ENCODE assay signal across 8 cellular contexts in the genomic region with DNA sequence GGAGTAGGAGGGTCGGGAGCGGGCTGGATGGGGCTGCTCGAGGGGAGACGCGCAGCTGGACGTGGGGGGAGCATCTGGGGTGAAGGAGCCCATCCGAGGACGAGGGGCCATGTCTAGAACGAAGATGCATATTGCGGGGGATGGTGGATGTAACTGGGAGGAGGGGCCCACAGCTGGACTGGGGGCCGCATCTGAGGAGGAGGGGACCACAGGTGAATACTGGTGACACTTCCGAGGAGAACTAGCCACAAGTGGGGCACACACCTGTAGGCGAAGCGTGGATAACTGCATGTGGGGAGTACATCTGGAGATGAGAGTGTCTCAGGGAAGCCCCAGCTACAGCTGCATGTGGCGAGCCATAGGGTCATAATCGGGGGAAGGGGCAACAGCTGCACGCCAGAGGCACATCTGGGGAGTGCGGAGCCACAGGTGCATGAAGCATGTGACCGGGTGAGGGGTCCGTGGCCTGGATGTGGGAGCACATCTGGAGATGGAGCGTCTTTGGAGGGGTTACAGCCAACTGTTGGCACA. TPM values are rescaled to one million over a fixed set of nuclear protein-coding genes. Genes with fewer than 3 reads are reported as not detected.
DNase-seq lines count a peak whose midpoint lies in the region; ATAC-seq and TF ChIP-seq lines count a peak whose summit lies in the region.

No MANE protein-coding gene starts in this region.

- H3K4me1 ChIP-seq in RWPE2 (ENCODE audit: insufficient read depth, poor library complexity, severe bottlenecking), result peaks cover 4% of the 10 kb centered on the region
- peaks cover 4 to 7% of the 10 kb centered on the region in 2 donors for H3K4me1 ChIP-seq in esophagus (ENCODE audit: control insufficient read depth in 2 of 2, insufficient read depth in 2 of 2, low read length in 1 of 2)

- ATAC-seq in RWPE2 (ENCODE audit: low read depth), result peak; percentile 7; the same call in 2 of the 3 replicates

- H3K27me3 ChIP-seq in RWPE2 (ENCODE audit: insufficient read depth, poor library complexity, severe bottlenecking), result no peaks in the 10 kb centered on the region
- no peaks in the 10 kb centered on the region for H3K27me3 ChIP-seq in esophagus (ENCODE audit: control insufficient read depth in 1 of 2, insufficient read depth in 2 of 2, low read length in 2 of 2)

- H3K4me3 ChIP-seq in RWPE2 (ENCODE audit: severe bottlenecking), result peak overlapping the region; percentile 100
- peak overlapping the region; percentile 63 to 84 for H3K4me3 ChIP-seq in esophagus (ENCODE audit: low read depth in 1 of 2, low read length in 2 of 2)

- H3K27ac ChIP-seq in RWPE2 (ENCODE audit: poor library complexity, severe bottlenecking) (peak overlapping the region; percentile 67), esophagus (ENCODE audit: low read depth in 2 of 2, low read length in 1 of 2) (peak overlapping the region; percentile 93 to 95)

- WGBS in esophagus, 2 donors, result 2 to 3% methylated on average over 21 of the region's 21 CpGs

- TF ChIP-seq CTCF in RWPE2 (IDR thresholded peaks at IDR 0.05; ENCODE audit: poor library complexity, severe bottlenecking), result no peak

- DNase-seq in NCI-H146 treated with DMSO at 0.1 percent for 48 hours (lab: John Stamatoyannopoulos, UW; ENCODE audit: unreplicated experiment) (peak; percentile 55), NCI-H146 (lab: John Stamatoyannopoulos, UW) (no peak), RWPE2 (ENCODE audit: low spot score) (no peak), pons (ENCODE audit: low spot score) (peak; percentile 24), SW 1271 (lab: John Stamatoyannopoulos, UW) (no peak), NCI-H2171 treated with DMSO at 0.1 percent for 48 hours (lab: John Stamatoyannopoulos, UW) (no peak)
- no peak for DNase-seq in activated CD8-positive, alpha-beta memory T cell treated with anti-CD3 and anti-CD28 coated beads, Interleukin-2, amount 50 U/mL, for 4 hours

- H3K36me3 ChIP-seq in RWPE2 (ENCODE audit: low read depth) (peaks cover 27% of the 10 kb centered on the region), esophagus (ENCODE audit: control insufficient read depth in 2 of 2, insufficient read depth in 2 of 2, low read length in 1 of 2) (peaks cover 0 to 5% of the 10 kb centered on the region in 2 donors)

- H3K9me3 ChIP-seq in RWPE2 (ENCODE audit: severe bottlenecking) (no peaks in the 10 kb centered on the region), esophagus (ENCODE audit: control insufficient read depth in 2 of 2, insufficient read depth in 1 of 2, low read depth in 1 of 2, low read length in 1 of 2) (no peaks in the 10 kb centered on the region)

RNA-seq across cellular contexts. Expression of a gene that starts 0.4 kb away (rescaled TPM):
- polyA plus RNA-seq in esophagus, result 1 to 10 TPM; 3.2 TPM

RNA-seq across cellular contexts. Expression of a gene that starts 0.7 kb away (rescaled TPM):
- 10 to 100 TPM; 31.2 to 53.3 TPM for polyA plus RNA-seq in esophagus

Comparison
In these comparisons a context has a peak if more than half of its experiments do, and no peak if none do; other contexts are left out.
1. DNase-seq: peak in NCI-H146 treated with DMSO at 0.1 percent for 48 hours (single experiment) and pons (single experiment); none in NCI-H146 (single experiment), RWPE2 (single experiment), SW 1271 (0 of 2), activated CD8-positive, alpha-beta memory T cell treated with anti-CD3 and anti-CD28 coated beads, Interleukin-2, amount 50 U/mL, for 4 hours (single experiment) and NCI-H2171 treated with DMSO at 0.1 percent for 48 hours (single experiment).